ENCODE assay signal across 29 cellular contexts in the genomic region with DNA sequence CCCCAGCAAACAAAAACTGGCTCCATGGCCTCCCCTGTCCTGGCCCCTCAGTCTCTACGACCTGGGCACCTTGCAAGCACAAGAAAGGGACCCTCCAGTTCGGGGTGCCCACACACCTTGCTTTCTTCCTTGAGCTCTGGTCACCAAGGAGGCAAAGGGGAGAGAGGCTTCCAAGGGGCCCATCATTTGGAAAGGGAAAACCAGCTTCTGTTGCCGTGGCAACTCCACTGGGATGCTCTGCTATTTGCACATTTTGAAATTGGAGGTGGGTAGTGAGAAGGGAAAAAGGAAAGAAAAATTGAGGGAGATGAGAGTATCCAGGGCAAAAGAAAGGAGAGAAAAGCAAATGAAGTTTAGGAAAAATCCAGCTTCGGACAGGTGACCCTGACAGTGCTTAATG.
"Had no signal": no experiment of that assay in that cellular context is flagged by ENCODE, and none has a peak within 500 bp of the region (broad histone marks: within the 10 kb centered on the region; RNA-seq: fewer than 3 reads in every experiment).

No MANE protein-coding gene starts in this region.

- H3K4me1 ChIP-seq: esophagus muscularis mucosa, foreskin keratinocyte, gastrocnemius medialis, heart left ventricle had no signal

- DNase-seq: activated B cell treated with CpG ODN at 0.5 μM for 24 hours; activated CD4-positive, alpha-beta T cell treated with anti-CD3 and anti-CD28 coated beads for 48 hours; activated CD4-positive, alpha-beta T cell treated with anti-CD3 and anti-CD28 coated beads, Interleukin-2, amount 50 U/mL, for 1 hour; activated CD4-positive, alpha-beta T cell treated with anti-CD3 and anti-CD28 coated beads, Interleukin-2, amount 50 U/mL, for 48 hours; activated CD8-positive, alpha-beta memory T cell treated with anti-CD3 and anti-CD28 coated beads for 24 hours; activated CD8-positive, alpha-beta T cell treated with anti-CD3 and anti-CD28 coated beads for 36 hours; activated effector memory CD4-positive, alpha-beta T cell treated with Interleukin-2 at 50 U/mL for 16 hours; activated gamma-delta T cell treated with Interleukin-2 at 50 U/mL for 16 hours; activated naive CD4-positive, alpha-beta T cell treated with anti-CD3 and anti-CD28 coated beads, Interleukin-2, amount 50 U/mL, for 16 hours; activated naive CD4-positive, alpha-beta T cell treated with Interleukin-2 at 50 U/mL for 16 hours; activated T-cell treated with anti-CD3 and anti-CD28 coated beads, Interleukin-2, amount 50 U/mL, for 4 hours; amniotic stem cell; cortex of kidney; dermis blood vessel endothelial cell; effector CD4-positive, alpha-beta T cell; effector memory CD8-positive, alpha-beta T cell; erythroblast; foreskin keratinocyte; gastrocnemius medialis; glutamatergic neuron; heart left ventricle; T-helper 17 cell; T1000; WERI-Rb-1 had no signal

- H3K4me3 Mint-ChIP-seq: activated B cell treated with CpG ODN at 0.5 μM for 24 hours; activated CD8-positive, alpha-beta T cell treated with anti-CD3 and anti-CD28 coated beads for 36 hours; activated naive CD8-positive, alpha-beta T cell; activated T-cell treated with anti-CD3 and anti-CD28 coated beads, Interleukin-2, amount 50 U/mL, for 4 hours; activated T-helper 17 cell treated with anti-CD3 and anti-CD28 coated beads, Interleukin-2, amount 50 U/mL, for 72 hours; effector memory CD8-positive, alpha-beta T cell; T-helper 17 cell; T-helper 2 cell treated with Interferon-gamma antibody and Interleukin-4, amounts not matched to agents 5 μg/mL and 100 μg/mL, for 36 hours had no signal

- H3K27me3 ChIP-seq: esophagus muscularis mucosa, foreskin keratinocyte had no signal

- H3K9me3 ChIP-seq: esophagus muscularis mucosa, gastrocnemius medialis, heart left ventricle had no signal

- H3K36me3 ChIP-seq: esophagus muscularis mucosa, gastrocnemius medialis, heart left ventricle, WERI-Rb-1 had no signal

- ATAC-seq: activated CD4-positive, CD25-positive, alpha-beta regulatory T cell treated with anti-CD3 and anti-CD28 coated beads, Interleukin-2, amount 50 U/mL, for 24 hours; activated CD8-positive, alpha-beta T cell treated with anti-CD3 and anti-CD28 coated beads for 36 hours; activated T-cell treated with anti-CD3 and anti-CD28 coated beads, Interleukin-2, amount 50 U/mL, for 4 hours; activated T-helper 17 cell treated with anti-CD3 and anti-CD28 coated beads, Interleukin-2, amount 50 U/mL, for 72 hours; effector memory CD8-positive, alpha-beta T cell; foreskin keratinocyte; gastrocnemius medialis; heart left ventricle; T-helper 17 cell had no signal

- H3K27ac Mint-ChIP-seq: activated B cell treated with CpG ODN at 0.5 μM for 24 hours; activated CD8-positive, alpha-beta T cell treated with anti-CD3 and anti-CD28 coated beads for 36 hours; activated naive CD8-positive, alpha-beta T cell; activated T-helper 17 cell treated with anti-CD3 and anti-CD28 coated beads, Interleukin-2, amount 50 U/mL, for 72 hours; effector memory CD8-positive, alpha-beta T cell; T-helper 17 cell; T-helper 2 cell treated with Interferon-gamma antibody and Interleukin-4, amounts not matched to agents 5 μg/mL and 100 μg/mL, for 36 hours had no signal

- H3K9me3 Mint-ChIP-seq: activated B cell treated with CpG ODN at 0.5 μM for 24 hours; activated CD8-positive, alpha-beta T cell treated with anti-CD3 and anti-CD28 coated beads for 36 hours; activated T-cell treated with anti-CD3 and anti-CD28 coated beads, Interleukin-2, amount 50 U/mL, for 4 hours; effector memory CD8-positive, alpha-beta T cell; T-helper 2 cell treated with Interferon-gamma antibody and Interleukin-4, amounts not matched to agents 5 μg/mL and 100 μg/mL, for 36 hours had no signal

- H3K36me3 Mint-ChIP-seq: activated naive CD8-positive, alpha-beta T cell had no signal

- H3K4me1 Mint-ChIP-seq: activated B cell treated with CpG ODN at 0.5 μM for 24 hours; activated T-helper 17 cell treated with anti-CD3 and anti-CD28 coated beads, Interleukin-2, amount 50 U/mL, for 72 hours; T-helper 17 cell had no signal

- H3K4me3 ChIP-seq: esophagus muscularis mucosa, gastrocnemius medialis, heart left ventricle had no signal

- H3K27me3 Mint-ChIP-seq: activated CD8-positive, alpha-beta T cell treated with anti-CD3 and anti-CD28 coated beads for 36 hours had no signal
